ENCODE assay signal across 8 cellular contexts in the genomic region with DNA sequence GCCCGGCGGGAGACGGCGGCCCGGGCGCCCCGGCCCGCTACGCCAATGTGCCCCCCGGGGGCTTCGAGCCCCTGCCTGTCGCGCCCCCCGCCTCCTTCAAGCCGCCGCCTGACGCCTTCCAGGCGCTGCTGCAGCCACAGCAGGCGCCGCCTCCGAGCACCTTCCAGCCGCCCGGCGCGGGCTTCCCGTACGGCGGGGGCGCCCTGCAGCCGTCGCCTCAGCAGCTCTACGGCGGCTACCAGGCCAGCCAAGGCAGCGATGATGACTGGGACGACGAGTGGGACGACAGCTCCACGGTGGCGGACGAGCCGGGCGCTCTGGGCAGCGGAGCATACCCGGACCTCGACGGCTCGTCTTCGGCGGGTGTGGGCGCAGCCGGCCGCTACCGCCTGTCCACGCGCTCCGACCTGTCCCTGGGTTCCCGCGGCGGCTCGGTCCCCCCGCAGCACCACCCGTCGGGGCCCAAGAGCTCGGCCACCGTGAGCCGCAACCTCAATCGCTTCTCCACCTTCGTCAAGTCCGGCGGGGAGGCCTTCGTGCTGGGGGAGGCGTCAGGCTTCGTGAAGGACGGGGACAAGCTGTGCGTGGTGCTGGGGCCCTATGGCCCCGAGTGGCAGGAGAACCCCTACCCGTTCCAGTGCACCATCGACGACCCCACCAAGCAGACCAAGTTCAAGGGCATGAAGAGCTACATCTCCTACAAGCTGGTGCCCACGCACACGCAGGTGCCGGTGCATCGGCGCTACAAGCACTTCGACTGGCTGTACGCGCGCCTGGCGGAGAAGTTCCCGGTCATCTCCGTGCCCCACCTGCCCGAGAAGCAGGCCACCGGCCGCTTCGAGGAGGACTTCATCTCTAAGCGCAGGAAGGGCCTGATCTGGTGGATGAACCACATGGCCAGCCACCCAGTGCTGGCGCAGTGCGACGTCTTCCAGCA. TPM values are rescaled to one million over a fixed set of nuclear protein-coding genes. Genes with fewer than 3 reads are reported as not detected.
DNase-seq lines count a peak whose midpoint lies in the region; ATAC-seq and TF ChIP-seq lines count a peak whose summit lies in the region.

No MANE protein-coding gene starts in this region.

- TF ChIP-seq CTCF in AG04449 (IDR thresholded peaks at IDR 0.05; ENCODE audit: insufficient read depth, low read length, missing control alignments) (peak; percentile 18), astrocyte of the spinal cord (IDR thresholded peaks at IDR 0.05; ENCODE audit: low read depth, low read length) (no peak)

- DNase-seq in AG04449 (ENCODE audit: low read depth, low spot score) (no peak), GM19238 (ENCODE audit: insufficient read length, low spot score) (peak; percentile 28), T-helper 17 cell (peak; percentile 37 to 50 (median 42)), astrocyte of the spinal cord (ENCODE audit: low read depth, low spot score) (peak; percentile 31), midbrain (lab: John Stamatoyannopoulos, UW) (no peak)
- peak; percentile 28 to 41 for DNase-seq in stimulated activated CD4-positive, alpha-beta T cell treated with anti-CD3 and anti-CD28 coated beads, Interleukin-12 subunit alpha, Interleukin-12 subunit beta, amount 100 ng/mL, for 24 hours (ENCODE audit: low read depth in 2 of 2)

- ATAC-seq in HG03457 (IDR thresholded peaks at IDR 0.05; ENCODE audit: unreplicated experiment): peak; percentile 18
- ATAC-seq in T-helper 17 cell: peak; percentile 55

- peaks cover 6% of the 10 kb centered on the region for H3K27me3 Mint-ChIP-seq in T-helper 17 cell

- CTCF ChIA-PET in AG04449 (lab: Yijun Ruan, JAX): interaction anchor here (0.7 to 5.3 kb wide), 40 partner anchors 12 to 641 kb away, joined by 3 to 148 read pairs (median 7); a partner anchor contains a TSS

- POLR2A ChIA-PET in AG04449 (lab: Yijun Ruan, JAX): interaction anchor here (1.0 to 1.6 kb wide), 3 partner anchors 243 to 327 kb away, joined by 3 to 4 read pairs (median 4); no protein-coding TSS in a partner anchor

- H3K4me1 Mint-ChIP-seq in T-helper 17 cell: peaks cover 41% of the 10 kb centered on the region

- peak overlapping the region; percentile 68 for H3K27ac Mint-ChIP-seq in T-helper 17 cell

- in situ Hi-C loops in astrocyte of the spinal cord (cut with HindIII; ENCODE audit: low sequenced_read_pairs): no loop called here

- H3K4me3 ChIP-seq in AG04449 (ENCODE audit: low read depth, low read length) (peak overlapping the region; percentile 62), astrocyte of the spinal cord (ENCODE audit: low read depth, low read length) (peak overlapping the region; percentile 66), iPS-18c (ENCODE audit: insufficient read depth, low read depth, low read length) (peak overlapping the region; percentile 76)

- H3K4me3 Mint-ChIP-seq in T-helper 17 cell: peak overlapping the region; percentile 93

- H3K36me3 Mint-ChIP-seq in T-helper 17 cell (ENCODE audit: low read depth): no peaks in the 10 kb centered on the region

- H3K9me3 ChIP-seq in T-helper 17 cell (ENCODE audit: control insufficient read depth, low read length, poor library complexity, severe bottlenecking) (no peaks in the 10 kb centered on the region), iPS-18c (ENCODE audit: control insufficient read depth, insufficient read depth, low read length) (no peaks in the 10 kb centered on the region)

RNA-seq across cellular contexts. Expression of a gene that starts 0.9 kb away (rescaled TPM):
- 10 to 100 TPM; 11.2 to 13.3 TPM for total RNA-seq in T-helper 17 cell

Comparison
In these comparisons a context has a peak if more than half of its experiments do, and no peak if none do; other contexts are left out.
1. DNase-seq: peak in GM19238 (single experiment), T-helper 17 cell (3 of 3), astrocyte of the spinal cord (single experiment) and stimulated activated CD4-positive, alpha-beta T cell treated with anti-CD3 and anti-CD28 coated beads, Interleukin-12 subunit alpha, Interleukin-12 subunit beta, amount 100 ng/mL, for 24 hours (2 of 2); none in AG04449 (single experiment) and midbrain (single experiment).
2. Peak in every context shown above with its lines, with median percentiles within 50 percentile points of each other: H3K4me3 ChIP-seq.